Comparison of ENCODE assay signal across 1 cellular context in the genomic region with DNA sequence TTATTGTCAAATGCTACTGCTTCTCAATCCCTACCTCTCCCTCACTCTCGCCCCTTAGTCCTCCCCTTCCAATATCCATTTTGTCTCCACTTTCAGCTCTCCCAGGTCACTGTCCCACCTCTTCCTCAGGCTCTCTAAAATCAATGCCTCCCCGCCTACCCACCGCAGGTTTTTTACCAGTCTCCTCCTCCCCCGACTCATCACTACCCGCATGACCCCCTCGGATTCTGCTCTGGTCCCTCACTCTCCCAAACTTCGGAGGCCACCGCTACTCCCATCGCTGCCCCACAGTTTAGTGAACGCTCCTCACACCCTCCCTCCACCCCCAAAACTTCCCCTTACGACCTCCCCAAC.
TF ChIP-seq lines count a peak whose summit lies in the region.

No MANE protein-coding gene starts in this region.

TF ChIP-seq in HepG2, 621 proteins besides CTCF, POLR2A, EP300 and RAD21:
- TF ChIP-seq JUNB (CRISPR knock-in tag; IDR thresholded peaks at IDR 0.05; ENCODE audit: borderline replicate concordance) = 0 out of 2 replicates have a peak, but pooled peaks have one; percentile 31
- TF ChIP-seq, protein P1, sequence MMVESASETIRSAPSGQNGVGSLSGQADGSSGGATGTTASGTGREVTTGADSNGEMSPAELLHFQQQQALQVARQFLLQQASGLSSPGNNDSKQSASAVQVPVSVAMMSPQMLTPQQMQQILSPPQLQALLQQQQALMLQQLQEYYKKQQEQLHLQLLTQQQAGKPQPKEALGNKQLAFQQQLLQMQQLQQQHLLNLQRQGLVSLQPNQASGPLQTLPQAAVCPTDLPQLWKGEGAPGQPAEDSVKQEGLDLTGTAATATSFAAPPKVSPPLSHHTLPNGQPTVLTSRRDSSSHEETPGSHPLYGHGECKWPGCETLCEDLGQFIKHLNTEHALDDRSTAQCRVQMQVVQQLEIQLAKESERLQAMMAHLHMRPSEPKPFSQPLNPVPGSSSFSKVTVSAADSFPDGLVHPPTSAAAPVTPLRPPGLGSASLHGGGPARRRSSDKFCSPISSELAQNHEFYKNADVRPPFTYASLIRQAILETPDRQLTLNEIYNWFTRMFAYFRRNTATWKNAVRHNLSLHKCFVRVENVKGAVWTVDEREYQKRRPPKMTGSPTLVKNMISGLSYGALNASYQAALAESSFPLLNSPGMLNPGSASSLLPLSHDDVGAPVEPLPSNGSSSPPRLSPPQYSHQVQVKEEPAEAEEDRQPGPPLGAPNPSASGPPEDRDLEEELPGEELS (CRISPR knock-in tag; IDR thresholded peaks at IDR 0.05) = no peak
- TF ChIP-seq, protein P2, sequence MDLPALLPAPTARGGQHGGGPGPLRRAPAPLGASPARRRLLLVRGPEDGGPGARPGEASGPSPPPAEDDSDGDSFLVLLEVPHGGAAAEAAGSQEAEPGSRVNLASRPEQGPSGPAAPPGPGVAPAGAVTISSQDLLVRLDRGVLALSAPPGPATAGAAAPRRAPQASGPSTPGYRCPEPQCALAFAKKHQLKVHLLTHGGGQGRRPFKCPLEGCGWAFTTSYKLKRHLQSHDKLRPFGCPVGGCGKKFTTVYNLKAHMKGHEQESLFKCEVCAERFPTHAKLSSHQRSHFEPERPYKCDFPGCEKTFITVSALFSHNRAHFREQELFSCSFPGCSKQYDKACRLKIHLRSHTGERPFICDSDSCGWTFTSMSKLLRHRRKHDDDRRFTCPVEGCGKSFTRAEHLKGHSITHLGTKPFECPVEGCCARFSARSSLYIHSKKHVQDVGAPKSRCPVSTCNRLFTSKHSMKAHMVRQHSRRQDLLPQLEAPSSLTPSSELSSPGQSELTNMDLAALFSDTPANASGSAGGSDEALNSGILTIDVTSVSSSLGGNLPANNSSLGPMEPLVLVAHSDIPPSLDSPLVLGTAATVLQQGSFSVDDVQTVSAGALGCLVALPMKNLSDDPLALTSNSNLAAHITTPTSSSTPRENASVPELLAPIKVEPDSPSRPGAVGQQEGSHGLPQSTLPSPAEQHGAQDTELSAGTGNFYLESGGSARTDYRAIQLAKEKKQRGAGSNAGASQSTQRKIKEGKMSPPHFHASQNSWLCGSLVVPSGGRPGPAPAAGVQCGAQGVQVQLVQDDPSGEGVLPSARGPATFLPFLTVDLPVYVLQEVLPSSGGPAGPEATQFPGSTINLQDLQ (CRISPR knock-in tag; IDR thresholded peaks at IDR 0.05) = no peak
- no peak for TF ChIP-seq AGO2 (optimal IDR thresholded peaks at IDR 0.05; ENCODE audit: low read depth, low read length)
- 0 out of 2 replicates have a peak, but pooled peaks have one; percentile 13 for TF ChIP-seq PCBP1 (IDR thresholded peaks at IDR 0.05; ENCODE audit: borderline replicate concordance, low read depth, low read length)
- TF ChIP-seq PAX8 (CRISPR knock-in tag; IDR thresholded peaks at IDR 0.05; ENCODE audit: borderline replicate concordance) = 0 out of 2 replicates have a peak, but pooled peaks have one; percentile 3
- TF ChIP-seq ZNF605 (CRISPR knock-in tag; IDR thresholded peaks at IDR 0.05) = no peak
- no peak for TF ChIP-seq FOXJ3 (CRISPR knock-in tag; IDR thresholded peaks at IDR 0.05; ENCODE audit: borderline replicate concordance)
- TF ChIP-seq NAIF1 (CRISPR knock-in tag; IDR thresholded peaks at IDR 0.05; ENCODE audit: borderline replicate concordance) = no peak
- peak; percentile 80 for TF ChIP-seq ZNF317 (CRISPR knock-in tag; IDR thresholded peaks at IDR 0.05)
- TF ChIP-seq HNF4G (IDR thresholded peaks at IDR 0.05; ENCODE audit: borderline replicate concordance, low read depth, low read length) = no peak
- TF ChIP-seq HNF4G (CRISPR knock-in tag; IDR thresholded peaks at IDR 0.05; ENCODE audit: borderline replicate concordance, low read depth) = no peak
- no peak for TF ChIP-seq TGIF2 (CRISPR knock-in tag; IDR thresholded peaks at IDR 0.05)
- TF ChIP-seq PCBP2 (optimal IDR thresholded peaks at IDR 0.05; ENCODE audit: low read depth, low read length, poor library complexity, severe bottlenecking) = peak; percentile 38
- TF ChIP-seq, protein P3, sequence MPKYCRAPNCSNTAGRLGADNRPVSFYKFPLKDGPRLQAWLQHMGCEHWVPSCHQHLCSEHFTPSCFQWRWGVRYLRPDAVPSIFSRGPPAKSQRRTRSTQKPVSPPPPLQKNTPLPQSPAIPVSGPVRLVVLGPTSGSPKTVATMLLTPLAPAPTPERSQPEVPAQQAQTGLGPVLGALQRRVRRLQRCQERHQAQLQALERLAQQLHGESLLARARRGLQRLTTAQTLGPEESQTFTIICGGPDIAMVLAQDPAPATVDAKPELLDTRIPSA (CRISPR knock-in tag; IDR thresholded peaks at IDR 0.05; ENCODE audit: borderline replicate concordance) = no peak
- TF ChIP-seq, protein P4, sequence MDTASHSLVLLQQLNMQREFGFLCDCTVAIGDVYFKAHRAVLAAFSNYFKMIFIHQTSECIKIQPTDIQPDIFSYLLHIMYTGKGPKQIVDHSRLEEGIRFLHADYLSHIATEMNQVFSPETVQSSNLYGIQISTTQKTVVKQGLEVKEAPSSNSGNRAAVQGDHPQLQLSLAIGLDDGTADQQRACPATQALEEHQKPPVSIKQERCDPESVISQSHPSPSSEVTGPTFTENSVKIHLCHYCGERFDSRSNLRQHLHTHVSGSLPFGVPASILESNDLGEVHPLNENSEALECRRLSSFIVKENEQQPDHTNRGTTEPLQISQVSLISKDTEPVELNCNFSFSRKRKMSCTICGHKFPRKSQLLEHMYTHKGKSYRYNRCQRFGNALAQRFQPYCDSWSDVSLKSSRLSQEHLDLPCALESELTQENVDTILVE (CRISPR knock-in tag; IDR thresholded peaks at IDR 0.05) = no peak
- TF ChIP-seq ZNF441 (CRISPR knock-in tag; IDR thresholded peaks at IDR 0.05; ENCODE audit: borderline replicate concordance) = peak; percentile 99
- TF ChIP-seq BRCA1 (CRISPR knock-in tag; IDR thresholded peaks at IDR 0.05) = no peak
- no peak for TF ChIP-seq NR2F1 (CRISPR knock-in tag; IDR thresholded peaks at IDR 0.05)
- no peak for TF ChIP-seq ZNF652 (CRISPR knock-in tag; IDR thresholded peaks at IDR 0.05; ENCODE audit: borderline replicate concordance, low read depth)
- TF ChIP-seq ZNF839 (CRISPR knock-in tag; IDR thresholded peaks at IDR 0.05; ENCODE audit: borderline replicate concordance) = no peak
- TF ChIP-seq, protein P5, sequence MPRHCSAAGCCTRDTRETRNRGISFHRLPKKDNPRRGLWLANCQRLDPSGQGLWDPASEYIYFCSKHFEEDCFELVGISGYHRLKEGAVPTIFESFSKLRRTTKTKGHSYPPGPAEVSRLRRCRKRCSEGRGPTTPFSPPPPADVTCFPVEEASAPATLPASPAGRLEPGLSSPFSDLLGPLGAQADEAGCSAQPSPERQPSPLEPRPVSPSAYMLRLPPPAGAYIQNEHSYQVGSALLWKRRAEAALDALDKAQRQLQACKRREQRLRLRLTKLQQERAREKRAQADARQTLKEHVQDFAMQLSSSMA (CRISPR knock-in tag; IDR thresholded peaks at IDR 0.05) = no peak
- TF ChIP-seq ZNF468 (CRISPR knock-in tag; IDR thresholded peaks at IDR 0.05) = no peak
- TF ChIP-seq, protein P6, sequence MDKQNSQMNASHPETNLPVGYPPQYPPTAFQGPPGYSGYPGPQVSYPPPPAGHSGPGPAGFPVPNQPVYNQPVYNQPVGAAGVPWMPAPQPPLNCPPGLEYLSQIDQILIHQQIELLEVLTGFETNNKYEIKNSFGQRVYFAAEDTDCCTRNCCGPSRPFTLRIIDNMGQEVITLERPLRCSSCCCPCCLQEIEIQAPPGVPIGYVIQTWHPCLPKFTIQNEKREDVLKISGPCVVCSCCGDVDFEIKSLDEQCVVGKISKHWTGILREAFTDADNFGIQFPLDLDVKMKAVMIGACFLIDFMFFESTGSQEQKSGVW (CRISPR knock-in tag; IDR thresholded peaks at IDR 0.05; ENCODE audit: borderline replicate concordance) = no peak
- TF ChIP-seq THYN1 (CRISPR knock-in tag; IDR thresholded peaks at IDR 0.05; ENCODE audit: borderline replicate concordance, low read depth) = no peak
- TF ChIP-seq ZSCAN9 (CRISPR knock-in tag; IDR thresholded peaks at IDR 0.05; ENCODE audit: borderline replicate concordance) = no peak
TF ChIP-seq in HepG2: peak in this region for 6.
